22 cellular contexts compared by ENCODE assay signal in genomic region chr20:58106143-58106750, GRCh38.
"Had no signal": no experiment of that assay in that cellular context is flagged by ENCODE, and none has a peak within 500 bp of the region (broad histone marks: within the 10 kb centered on the region; RNA-seq: fewer than 3 reads in every experiment).

No MANE protein-coding gene starts in this region.

- H3K27me3 ChIP-seq: foreskin keratinocyte, hepatocyte, ovary, right atrium auricular region, sigmoid colon, testis, tibial nerve, upper lobe of right lung had no signal

- H3K27ac ChIP-seq: epithelial cell of prostate, esophagus squamous epithelium, foreskin keratinocyte, hepatocyte, ovary, right atrium auricular region, sigmoid colon, skin epidermis, testis, tibial nerve, upper lobe of right lung had no signal

- H3K79me2 ChIP-seq: hepatocyte had no signal

- H3K4me3 Mint-ChIP-seq: dendritic cell treated with granulocyte-macrophage colony-stimulating factor and Interleukin-4, amounts not matched to agents 40 ng/mL and 50 ng/mL, for 4 days; effector memory CD8-positive, alpha-beta T cell; naive thymus-derived CD8-positive, alpha-beta T cell; stimulated activated naive B cell treated with anti-CD40 and anti-IgM and Interleukin-4, amounts not matched to agents 10 μg/mL and 1 μg/mL and 100 μg/mL, for 72 hours; stimulated activated naive CD8-positive, alpha-beta T cell treated with anti-CD3 and anti-CD28 coated beads, Interleukin-15, amount 100 ng/mL, for 72 hours had no signal

- H3K4me1 Mint-ChIP-seq: naive thymus-derived CD8-positive, alpha-beta T cell; stimulated activated naive B cell treated with anti-CD40 and anti-IgM and Interleukin-4, amounts not matched to agents 10 μg/mL and 1 μg/mL and 100 μg/mL, for 72 hours had no signal

- H3K4me3 ChIP-seq: esophagus squamous epithelium, hepatocyte, ovary, right atrium auricular region, sigmoid colon, skin epidermis, testis, tibial nerve, upper lobe of right lung had no signal

- H3K4me2 ChIP-seq: hepatocyte had no signal

- DNase-seq: effector memory CD8-positive, alpha-beta T cell; esophagus squamous epithelium; foreskin keratinocyte; kidney; left colon; left ventricle myocardium superior; mammary epithelial cell; naive thymus-derived CD8-positive, alpha-beta T cell; ovary; sigmoid colon; stimulated activated CD4-positive, alpha-beta T cell treated with anti-CD3 and anti-CD28 coated beads, Interleukin-2, amount 100 ng/mL, for 24 hours; stimulated activated CD4-positive, alpha-beta T cell treated with anti-CD3 and anti-CD28 coated beads, Interleukin-4, amount 100 ng/mL, for 4 hours; stimulated activated naive B cell treated with anti-CD40 and anti-IgM and Interleukin-4, amounts not matched to agents 10 μg/mL and 1 μg/mL and 100 μg/mL, for 72 hours; stimulated activated naive CD8-positive, alpha-beta T cell treated with anti-CD3 and anti-CD28 coated beads, Interleukin-15, amount 100 ng/mL, for 72 hours; testis; upper lobe of right lung had no signal

- H3K4me1 ChIP-seq: right atrium auricular region, sigmoid colon, testis, upper lobe of right lung had no signal

- H3K36me3 ChIP-seq: esophagus squamous epithelium, ovary, right atrium auricular region, sigmoid colon, tibial nerve, upper lobe of right lung had no signal

- ATAC-seq: effector memory CD8-positive, alpha-beta T cell; foreskin keratinocyte; left colon; left ventricle myocardium superior; naive thymus-derived CD8-positive, alpha-beta T cell; stimulated activated naive B cell treated with anti-CD40 and anti-IgM and Interleukin-4, amounts not matched to agents 10 μg/mL and 1 μg/mL and 100 μg/mL, for 72 hours; stimulated activated naive CD8-positive, alpha-beta T cell treated with anti-CD3 and anti-CD28 coated beads, Interleukin-15, amount 100 ng/mL, for 72 hours; upper lobe of right lung had no signal

- H2AFZ ChIP-seq: hepatocyte had no signal

- H3K9me3 ChIP-seq: esophagus squamous epithelium, ovary, testis, upper lobe of right lung had no signal
